In the genomic region with DNA sequence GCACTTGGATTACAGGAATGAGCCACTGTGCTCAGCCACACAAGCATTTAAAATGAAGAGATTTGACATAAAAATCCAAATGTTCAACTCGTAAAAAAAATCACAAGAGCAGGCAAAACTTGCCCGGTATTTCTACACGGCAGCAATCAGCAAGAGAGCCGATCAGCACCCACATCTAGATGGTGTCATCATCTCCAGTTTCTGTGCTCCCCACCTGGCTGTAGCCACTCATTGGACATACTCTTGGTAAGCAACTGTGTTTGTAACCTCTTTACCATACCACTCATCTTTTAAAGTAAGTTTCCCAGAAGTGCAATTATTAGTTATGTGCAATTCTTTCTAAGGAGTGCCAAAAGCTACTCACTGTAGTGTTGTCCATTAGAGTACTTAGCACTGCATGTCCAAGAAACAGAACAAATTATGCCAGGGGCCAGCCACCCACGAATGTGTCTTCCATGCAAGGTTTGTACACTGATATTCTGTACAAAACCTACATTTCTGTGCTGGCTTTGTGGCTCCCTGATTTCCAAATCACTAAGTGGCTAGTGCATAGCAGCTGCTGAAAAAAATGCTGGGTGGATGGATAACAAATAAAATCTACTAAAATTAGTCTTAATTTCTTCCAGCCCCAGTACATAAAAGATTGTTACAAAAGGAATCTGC, we compare ENCODE assay signal across 10 cellular contexts.
DNase-seq lines count a peak whose midpoint lies in the region; ATAC-seq and TF ChIP-seq lines count a peak whose summit lies in the region.
"Had no signal": no experiment of that assay in that cellular context is flagged by ENCODE, and none has a peak within 500 bp of the region (broad histone marks: within the 10 kb centered on the region; RNA-seq: fewer than 3 reads in every experiment).

No MANE protein-coding gene starts in this region.

- H3K9me3 ChIP-seq in endodermal cell (ENCODE audit: control insufficient read depth, low read length) = peaks cover 4% of the 10 kb centered on the region

- peak; percentile 53 for ATAC-seq in GM19452 (IDR thresholded peaks at IDR 0.05; ENCODE audit: unreplicated experiment)
- ATAC-seq in HG03457 (IDR thresholded peaks at IDR 0.05; ENCODE audit: unreplicated experiment) = no peak
- no peak for ATAC-seq in GM21576 (IDR thresholded peaks at IDR 0.05; ENCODE audit: unreplicated experiment)
- ATAC-seq: HCT116 had no signal

- peak; percentile 28 for DNase-seq in NAMALWA (ENCODE audit: low spot score)
- no peak for DNase-seq in endodermal cell
- DNase-seq in progenitor cell of endocrine pancreas (ENCODE audit: low spot score, unreplicated experiment) = no peak
- DNase-seq in activated naive CD4-positive, alpha-beta T cell treated with anti-CD3 and anti-CD28 coated beads for 36 hours = no peak
- DNase-seq: activated T-cell treated with anti-CD3 and anti-CD28 coated beads, Interleukin-2, amount 50 U/mL, for 24 hours; NCI-H226 had no signal

- no peak overlapping the region for H3K9ac ChIP-seq in endodermal cell (ENCODE audit: extremely low read depth, low read length, poor library complexity, severe bottlenecking)

- 92 to 94% methylated on average over 5 of the region's 5 CpGs for WGBS in endodermal cell (ENCODE audit: insufficient coverage in 1 of 2, insufficient read length in 1 of 2), 2 experiments

- TF ChIP-seq CTCF in endodermal cell (conservative IDR thresholded peaks at IDR 0.05) = no peak
- TF ChIP-seq CTCF in progenitor cell of endocrine pancreas (IDR thresholded peaks at IDR 0.05; ENCODE audit: unreplicated experiment) = no peak

- H3K4me1 Mint-ChIP-seq in endodermal cell (peaks cover 27% of the 10 kb centered on the region), progenitor cell of endocrine pancreas (ENCODE audit: low read depth) (peaks cover 24% of the 10 kb centered on the region)
- H3K4me1 Mint-ChIP-seq in activated naive CD4-positive, alpha-beta T cell treated with anti-CD3 and anti-CD28 coated beads for 36 hours (ENCODE audit: low read depth) = peaks cover 52% of the 10 kb centered on the region

- H3K36me3 Mint-ChIP-seq in endodermal cell (ENCODE audit: low read depth) = peaks cover 10% of the 10 kb centered on the region
- peaks cover 15% of the 10 kb centered on the region for H3K36me3 Mint-ChIP-seq in progenitor cell of endocrine pancreas (ENCODE audit: insufficient read depth)
- H3K36me3 Mint-ChIP-seq in activated naive CD4-positive, alpha-beta T cell treated with anti-CD3 and anti-CD28 coated beads for 36 hours (ENCODE audit: low read depth) = peaks cover 11% of the 10 kb centered on the region

- H3K9me3 Mint-ChIP-seq in endodermal cell (peaks cover 20% of the 10 kb centered on the region), progenitor cell of endocrine pancreas (ENCODE audit: low read depth) (peaks cover 6% of the 10 kb centered on the region)
- H3K9me3 Mint-ChIP-seq in activated naive CD4-positive, alpha-beta T cell treated with anti-CD3 and anti-CD28 coated beads for 36 hours = peaks cover 11% of the 10 kb centered on the region

- H3K4me1 ChIP-seq in endodermal cell (ENCODE audit: control insufficient read depth, insufficient read depth, low read length) = no peaks in the 10 kb centered on the region

- no peaks in the 10 kb centered on the region for H3K27me3 ChIP-seq in endodermal cell (ENCODE audit: control insufficient read depth, insufficient read depth, low read length, poor library complexity, severe bottlenecking)

- H3K4me3 Mint-ChIP-seq in endodermal cell (no peak overlapping the region), progenitor cell of endocrine pancreas (ENCODE audit: low read depth) (no peak overlapping the region)
- no peak overlapping the region for H3K4me3 Mint-ChIP-seq in activated naive CD4-positive, alpha-beta T cell treated with anti-CD3 and anti-CD28 coated beads for 36 hours
- H3K4me3 Mint-ChIP-seq: activated T-cell treated with anti-CD3 and anti-CD28 coated beads, Interleukin-2, amount 50 U/mL, for 24 hours had no signal

- H3K4me3 ChIP-seq in endodermal cell (ENCODE audit: low read length) = no peak overlapping the region

- CTCF ChIA-PET in activated naive CD4-positive, alpha-beta T cell treated with anti-CD3 and anti-CD28 coated beads for 36 hours (lab: Charles Lee) = no interaction called here

- intact Hi-C loops in activated naive CD4-positive, alpha-beta T cell treated with anti-CD3 and anti-CD28 coated beads for 36 hours (cut with micrococcal nuclease) = loop anchor here (1.0 kb wide), 1 partner anchor 12 kb away; no protein-coding TSS in a partner anchor

- H3K27ac Mint-ChIP-seq in endodermal cell (no peak overlapping the region), progenitor cell of endocrine pancreas (peak overlapping the region; percentile 81)
- no peak overlapping the region for H3K27ac Mint-ChIP-seq in activated naive CD4-positive, alpha-beta T cell treated with anti-CD3 and anti-CD28 coated beads for 36 hours
- H3K27ac Mint-ChIP-seq: activated T-cell treated with anti-CD3 and anti-CD28 coated beads, Interleukin-2, amount 50 U/mL, for 24 hours had no signal

- H3K36me3 ChIP-seq in endodermal cell (ENCODE audit: control insufficient read depth, insufficient read depth, low read length) = no peaks in the 10 kb centered on the region

- peak overlapping the region; percentile 10 for H3K27ac ChIP-seq in endodermal cell (ENCODE audit: low read depth, low read length)

- H3K27me3 Mint-ChIP-seq in endodermal cell (ENCODE audit: insufficient read depth) (no peaks in the 10 kb centered on the region), progenitor cell of endocrine pancreas (no peaks in the 10 kb centered on the region)
- no peaks in the 10 kb centered on the region for H3K27me3 Mint-ChIP-seq in activated naive CD4-positive, alpha-beta T cell treated with anti-CD3 and anti-CD28 coated beads for 36 hours (ENCODE audit: low read depth)
- H3K27me3 Mint-ChIP-seq: activated T-cell treated with anti-CD3 and anti-CD28 coated beads, Interleukin-2, amount 50 U/mL, for 24 hours had no signal
